1 cellular context compared by ENCODE assay signal in genomic region chr5:61673007-61673735, GRCh38.
TF ChIP-seq lines count a peak whose summit lies in the region.

No MANE protein-coding gene starts in this region.

TF ChIP-seq in HepG2, 621 proteins besides CTCF, POLR2A, EP300 and RAD21 (continued from another document):
- TF ChIP-seq ZNF609 (CRISPR knock-in tag; IDR thresholded peaks at IDR 0.05; ENCODE audit: borderline replicate concordance), result no peak
- no peak for TF ChIP-seq ZIK1 (CRISPR knock-in tag; IDR thresholded peaks at IDR 0.05; ENCODE audit: borderline replicate concordance, low read depth)
- no peak for TF ChIP-seq KAT7 (CRISPR knock-in tag; IDR thresholded peaks at IDR 0.05; ENCODE audit: borderline replicate concordance)
- TF ChIP-seq ZNF274 (CRISPR knock-in tag; IDR thresholded peaks at IDR 0.05), result no peak
- no peak for TF ChIP-seq TRIM24 (CRISPR knock-in tag; IDR thresholded peaks at IDR 0.05)
- TF ChIP-seq ZBTB26 (CRISPR knock-in tag; IDR thresholded peaks at IDR 0.05; ENCODE audit: borderline replicate concordance), result no peak
- no peak for TF ChIP-seq HOXA5 (CRISPR knock-in tag; IDR thresholded peaks at IDR 0.05)
- TF ChIP-seq MEF2D (CRISPR knock-in tag; IDR thresholded peaks at IDR 0.05), result no peak
- TF ChIP-seq WIZ (CRISPR knock-in tag; IDR thresholded peaks at IDR 0.05), result no peak
- TF ChIP-seq, protein P1, sequence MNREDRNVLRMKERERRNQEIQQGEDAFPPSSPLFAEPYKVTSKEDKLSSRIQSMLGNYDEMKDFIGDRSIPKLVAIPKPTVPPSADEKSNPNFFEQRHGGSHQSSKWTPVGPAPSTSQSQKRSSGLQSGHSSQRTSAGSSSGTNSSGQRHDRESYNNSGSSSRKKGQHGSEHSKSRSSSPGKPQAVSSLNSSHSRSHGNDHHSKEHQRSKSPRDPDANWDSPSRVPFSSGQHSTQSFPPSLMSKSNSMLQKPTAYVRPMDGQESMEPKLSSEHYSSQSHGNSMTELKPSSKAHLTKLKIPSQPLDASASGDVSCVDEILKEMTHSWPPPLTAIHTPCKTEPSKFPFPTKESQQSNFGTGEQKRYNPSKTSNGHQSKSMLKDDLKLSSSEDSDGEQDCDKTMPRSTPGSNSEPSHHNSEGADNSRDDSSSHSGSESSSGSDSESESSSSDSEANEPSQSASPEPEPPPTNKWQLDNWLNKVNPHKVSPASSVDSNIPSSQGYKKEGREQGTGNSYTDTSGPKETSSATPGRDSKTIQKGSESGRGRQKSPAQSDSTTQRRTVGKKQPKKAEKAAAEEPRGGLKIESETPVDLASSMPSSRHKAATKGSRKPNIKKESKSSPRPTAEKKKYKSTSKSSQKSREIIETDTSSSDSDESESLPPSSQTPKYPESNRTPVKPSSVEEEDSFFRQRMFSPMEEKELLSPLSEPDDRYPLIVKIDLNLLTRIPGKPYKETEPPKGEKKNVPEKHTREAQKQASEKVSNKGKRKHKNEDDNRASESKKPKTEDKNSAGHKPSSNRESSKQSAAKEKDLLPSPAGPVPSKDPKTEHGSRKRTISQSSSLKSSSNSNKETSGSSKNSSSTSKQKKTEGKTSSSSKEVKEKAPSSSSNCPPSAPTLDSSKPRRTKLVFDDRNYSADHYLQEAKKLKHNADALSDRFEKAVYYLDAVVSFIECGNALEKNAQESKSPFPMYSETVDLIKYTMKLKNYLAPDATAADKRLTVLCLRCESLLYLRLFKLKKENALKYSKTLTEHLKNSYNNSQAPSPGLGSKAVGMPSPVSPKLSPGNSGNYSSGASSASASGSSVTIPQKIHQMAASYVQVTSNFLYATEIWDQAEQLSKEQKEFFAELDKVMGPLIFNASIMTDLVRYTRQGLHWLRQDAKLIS (CRISPR knock-in tag; IDR thresholded peaks at IDR 0.05), result no peak
- TF ChIP-seq ZNF121 (CRISPR knock-in tag; IDR thresholded peaks at IDR 0.05), result no peak
